32 cellular contexts compared by ENCODE assay signal in genomic region chr7:39199951-39200350, GRCh38.
"Had no signal": no experiment of that assay in that cellular context is flagged by ENCODE, and none has a peak within 500 bp of the region (broad histone marks: within the 10 kb centered on the region; RNA-seq: fewer than 3 reads in every experiment).

No MANE protein-coding gene starts in this region.

- ATAC-seq: activated CD4-positive, alpha-beta T cell treated with anti-CD3 and anti-CD28 coated beads for 36 hours; activated CD8-positive, alpha-beta memory T cell treated with anti-CD3 and anti-CD28 coated beads, Interleukin-2, amount 10 ng/mL, durations not matched to agents 7 days and 5 days; activated CD8-positive, alpha-beta T cell treated with anti-CD3 and anti-CD28 coated beads, Interleukin-2, amount 10 ng/mL, durations not matched to agents 7 days and 5 days; activated naive CD8-positive, alpha-beta T cell treated with anti-CD3 and anti-CD28 coated beads, Interleukin-2, amount 50 U/mL, for 24 hours; body of pancreas; effector memory CD8-positive, alpha-beta T cell; foreskin keratinocyte; gastrocnemius medialis; heart left ventricle; T-helper 17 cell had no signal

- H3K27me3 ChIP-seq: adrenal gland, body of pancreas, esophagus muscularis mucosa, foreskin keratinocyte, gastrocnemius medialis, heart left ventricle had no signal

- DNase-seq: activated CD4-positive, alpha-beta memory T cell treated with anti-CD3 and anti-CD28 coated beads for 36 hours; activated CD4-positive, alpha-beta T cell treated with anti-CD3 and anti-CD28 coated beads for 36 hours; activated CD4-positive, alpha-beta T cell treated with anti-CD3 and anti-CD28 coated beads, Interleukin-2, amount 10 ng/mL, durations not matched to agents 24 days and 14 days; activated CD4-positive, CD25-positive, alpha-beta regulatory T cell; activated CD4-positive, CD25-positive, alpha-beta regulatory T cell treated with anti-CD3 and anti-CD28 coated beads, Interleukin-2, amount 50 U/mL, for 72 hours; activated CD8-positive, alpha-beta memory T cell treated with anti-CD3 and anti-CD28 coated beads, Interleukin-2, amount 10 ng/mL, durations not matched to agents 7 days and 5 days; activated CD8-positive, alpha-beta memory T cell treated with anti-CD3 and anti-CD28 coated beads, Interleukin-2, amount 50 U/mL, for 4 hours; activated CD8-positive, alpha-beta T cell treated with anti-CD3 and anti-CD28 coated beads, Interleukin-2, amount 10 ng/mL, durations not matched to agents 7 days and 5 days; activated effector memory CD4-positive, alpha-beta T cell treated with anti-CD3 and anti-CD28 coated beads, Interleukin-2, amount 50 U/mL, for 16 hours; activated naive CD4-positive, alpha-beta T cell treated with anti-CD3 and anti-CD28 coated beads for 36 hours; activated naive CD8-positive, alpha-beta T cell treated with anti-CD3 and anti-CD28 coated beads for 36 hours; activated naive CD8-positive, alpha-beta T cell treated with anti-CD3 and anti-CD28 coated beads, Interleukin-2, amount 50 U/mL, for 24 hours; activated T-cell treated with anti-CD3 and anti-CD28 coated beads, Interleukin-2, amount 50 U/mL, for 1 hour; activated T-cell treated with anti-CD3 and anti-CD28 coated beads, Interleukin-2, amount 50 U/mL, for 48 hours; adrenal gland; amygdala; aorta; body of pancreas; caudate nucleus; cortex of kidney; dermis blood vessel endothelial cell; effector CD4-positive, alpha-beta T cell; effector memory CD8-positive, alpha-beta T cell; erythroblast; foreskin keratinocyte; gastrocnemius medialis; glutamatergic neuron; heart left ventricle; T-helper 17 cell; T1000 had no signal

- H3K4me3 ChIP-seq: adrenal gland, body of pancreas, esophagus muscularis mucosa, gastrocnemius medialis, heart left ventricle had no signal

- FAIRE-seq: colon had no signal

- H3K36me3 ChIP-seq: adrenal gland, esophagus muscularis mucosa, gastrocnemius medialis, heart left ventricle had no signal
